Comparison of ENCODE assay signal across 8 cellular contexts in the genomic region with DNA sequence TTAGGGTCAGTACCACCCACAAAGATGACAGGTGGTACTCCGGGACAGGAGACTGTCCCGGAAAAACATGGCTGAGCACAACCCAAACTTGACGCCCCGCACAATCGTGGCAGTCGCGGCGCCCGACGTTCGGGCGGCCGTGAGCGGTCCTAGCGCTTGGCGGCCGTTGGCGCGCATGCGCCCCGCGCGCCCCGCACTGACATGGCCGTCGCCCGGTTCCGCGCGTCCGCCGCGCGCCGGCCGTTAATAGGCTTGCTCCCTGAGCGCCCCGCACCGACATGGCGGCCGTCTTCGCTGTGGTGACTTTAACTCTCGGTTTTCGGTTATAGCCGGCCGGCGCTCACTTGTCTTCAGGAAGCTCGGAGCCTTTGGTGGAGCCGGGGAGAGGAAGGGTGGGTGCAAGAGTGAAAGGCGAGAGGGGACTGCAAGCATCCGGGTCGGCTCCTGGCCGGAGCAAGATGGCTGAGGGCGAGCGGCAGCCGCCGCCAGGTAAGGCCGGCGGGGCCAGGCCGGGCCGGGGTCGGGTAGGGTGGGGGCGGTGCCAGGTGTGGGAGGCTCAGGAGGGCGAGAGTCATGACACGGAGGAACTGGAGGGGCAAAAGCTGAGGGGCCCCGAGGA. TPM values are rescaled to one million over a fixed set of nuclear protein-coding genes. Genes with fewer than 3 reads are reported as not detected.
DNase-seq lines count a peak whose midpoint lies in the region; ATAC-seq and TF ChIP-seq lines count a peak whose summit lies in the region.

A gene (plus strand): TSS at position 273 of the 619 bp plus-strand sequence. CDS start 186 bp downstream, at position 459.

- no TSS peak for BruUV-seq in OCI-LY7 (replicated peaks; lab: Mats Ljungman, UMichigan)

- H3K9ac ChIP-seq in HUES48 (ENCODE audit: low read depth, low read length) = peak within 1 kb of the TSS; percentile 97

- H2AFZ ChIP-seq in OCI-LY7 (ENCODE audit: low read length) = peak within 1 kb of the TSS; percentile 62

- peaks cover 15% of the 10 kb centered on the region for H3K27me3 ChIP-seq in HUES48 (ENCODE audit: control insufficient read depth, insufficient read depth, low read length)

- intact Hi-C loops in OCI-LY7 (cut with micrococcal nuclease; ENCODE audit: unreplicated experiment) = loop anchor here (2.0 kb wide), 1 partner anchor 30 kb away; a partner anchor contains a TSS

- H3K9me3 ChIP-seq in HUES48 (ENCODE audit: control insufficient read depth, insufficient read depth, low read length) (no peaks in the 10 kb centered on the region), OCI-LY7 (ENCODE audit: low read length) (no peaks in the 10 kb centered on the region)

- peak within 1 kb of the TSS; percentile 100 for H3K4me2 ChIP-seq in OCI-LY7 (ENCODE audit: low read length)

- ATAC-seq in GM21367 (IDR thresholded peaks at IDR 0.05; ENCODE audit: unreplicated experiment) = peak; percentile 53

- H3K4me1 ChIP-seq in HUES48 (ENCODE audit: control insufficient read depth, insufficient read depth, low read length) (no peaks in the 10 kb centered on the region), OCI-LY7 (ENCODE audit: insufficient read depth, low read length, poor library complexity, severe bottlenecking) (peaks cover 34% of the 10 kb centered on the region)

- no peak for TF ChIP-seq CTCF in OCI-LY7 (conservative IDR thresholded peaks at IDR 0.05; ENCODE audit: low read length)
- TF ChIP-seq CTCF in epithelial cell of esophagus (IDR thresholded peaks at IDR 0.05; ENCODE audit: insufficient read depth, low read depth, low read length, missing control alignments) = no peak

- POLR2A ChIA-PET in OCI-LY7 (lab: Charles Lee) = interaction anchor here (0.7 to 1.9 kb wide), 3 partner anchors 15 to 45 kb away, joined by 3 to 7 read pairs (median 6); a partner anchor contains a TSS

- H3K79me2 ChIP-seq in OCI-LY7 (ENCODE audit: insufficient read depth, low read depth, low read length) = peaks cover 38% of the 10 kb centered on the region

- peak within 1 kb of the TSS; percentile 92 for H3K4me3 ChIP-seq in HUES48 (ENCODE audit: low read depth, low read length)
- peak within 1 kb of the TSS; percentile 89 for H3K4me3 ChIP-seq in OCI-LY7 (ENCODE audit: low read depth, low read length, poor library complexity, severe bottlenecking)
- H3K4me3 ChIP-seq in epithelial cell of esophagus (ENCODE audit: low read length) = peak within 1 kb of the TSS; percentile 83

- H3K36me3 ChIP-seq in HUES48 (ENCODE audit: control insufficient read depth, insufficient read depth, low read length) (no peaks in the 10 kb centered on the region), OCI-LY7 (ENCODE audit: insufficient read depth, low read length) (no peaks in the 10 kb centered on the region)

- DNase-seq in COLO668 (lab: John Stamatoyannopoulos, UW; ENCODE audit: unreplicated experiment) (peak; percentile 95), OCI-LY7 (ENCODE audit: low spot score) (peak; percentile 94), activated T-cell treated with anti-CD3 and anti-CD28 coated beads for 24 hours (ENCODE audit: low read depth) (peak; percentile 76), epithelial cell of esophagus (ENCODE audit: low read depth) (peak; percentile 89), mucosa of gallbladder (ENCODE audit: low spot score) (peak; percentile 88)
- peak; percentile 89 for DNase-seq in stimulated activated CD8-positive, alpha-beta memory T cell treated with anti-CD3 and anti-CD28 coated beads, Interleukin-4, amount 100 ng/mL, for 48 hours

- no peaks in the 10 kb centered on the region for H4K20me1 ChIP-seq in OCI-LY7 (ENCODE audit: insufficient read depth, low read length)

- H3K27ac ChIP-seq in HUES48 (ENCODE audit: low read depth, low read length) (peak within 1 kb of the TSS; percentile 98), OCI-LY7 (ENCODE audit: low read depth, low read length, poor library complexity, severe bottlenecking) (peak within 1 kb of the TSS; percentile 90)

- no peaks in the 10 kb centered on the region for H3K9me2 ChIP-seq in OCI-LY7 (ENCODE audit: insufficient read depth, low read length)

- CTCF ChIA-PET in OCI-LY7 (lab: Charles Lee; ENCODE audit: unreplicated experiment) = no interaction called here

RNA-seq across cellular contexts. Expression of the gene that starts here (rescaled TPM):
- 106 and 109 TPM in 2 replicates for total RNA-seq in OCI-LY7 (2014; rRNA removed; shearing (Covaris generic))
- total RNA-seq in OCI-LY7 (2022) (95.8 and 111 TPM in 2 replicates), mucosa of gallbladder (126 TPM)

Comparison
In these comparisons a context has a peak if more than half of its experiments do, and no peak if none do; other contexts are left out.
1. Peak in every context shown above with its lines: DNase-seq, ATAC-seq, H3K4me3 ChIP-seq and H3K27ac ChIP-seq.